In the genomic region with DNA sequence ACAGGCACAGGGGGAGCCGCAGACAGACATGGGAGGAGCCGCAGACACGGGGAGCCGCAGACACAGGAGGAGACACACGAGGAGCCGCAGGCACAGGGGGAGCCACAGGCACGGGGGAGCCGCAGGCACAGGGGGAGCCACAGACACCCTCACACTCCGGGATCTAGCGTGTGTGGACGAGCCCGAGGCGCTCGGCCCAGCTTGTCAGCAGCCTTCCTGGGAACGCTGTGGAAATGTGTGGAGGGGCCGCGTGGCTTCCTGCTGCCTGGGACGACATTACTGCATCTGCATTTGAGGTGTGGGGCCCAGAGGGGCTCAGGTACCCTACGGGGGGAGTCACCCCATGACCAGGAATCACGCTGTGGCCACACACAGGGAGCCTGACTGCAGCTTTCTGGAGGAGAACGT, we compare ENCODE assay signal across 11 cellular contexts.
"Had no signal": no experiment of that assay in that cellular context is flagged by ENCODE, and none has a peak within 500 bp of the region (broad histone marks: within the 10 kb centered on the region; RNA-seq: fewer than 3 reads in every experiment).

No MANE protein-coding gene starts in this region.

- H3K9me3 ChIP-seq: gastroesophageal sphincter, mucosa of descending colon, ovary, upper lobe of right lung had no signal

- H3K27ac ChIP-seq: epithelial cell of prostate, gastroesophageal sphincter, ovary, upper lobe of right lung, VCaP had no signal

- H3K4me1 ChIP-seq: gastroesophageal sphincter, upper lobe of right lung had no signal

- DNase-seq: activated CD4-positive, alpha-beta T cell treated with anti-CD3 and anti-CD28 coated beads for 48 hours; activated naive CD4-positive, alpha-beta T cell treated with anti-CD3 and anti-CD28 coated beads, Interleukin-2, amount 10 ng/mL, durations not matched to agents 7 days and 5 days; effector memory CD8-positive, alpha-beta T cell; small intestine had no signal

- ATAC-seq: effector memory CD8-positive, alpha-beta T cell; gastroesophageal sphincter; mucosa of descending colon; stimulated activated memory B cell treated with anti-CD40 and anti-IgM and Interleukin-4, amounts not matched to agents 10 μg/mL and 1 μg/mL and 100 μg/mL, for 72 hours; upper lobe of right lung had no signal

- H3K36me3 ChIP-seq: gastroesophageal sphincter, ovary, upper lobe of right lung had no signal

- H3K27me3 ChIP-seq: ovary, upper lobe of right lung had no signal

- H3K4me3 ChIP-seq: gastroesophageal sphincter, mucosa of descending colon, ovary, upper lobe of right lung had no signal
